Comparison of ENCODE assay signal across 1 cellular context in the genomic region with DNA sequence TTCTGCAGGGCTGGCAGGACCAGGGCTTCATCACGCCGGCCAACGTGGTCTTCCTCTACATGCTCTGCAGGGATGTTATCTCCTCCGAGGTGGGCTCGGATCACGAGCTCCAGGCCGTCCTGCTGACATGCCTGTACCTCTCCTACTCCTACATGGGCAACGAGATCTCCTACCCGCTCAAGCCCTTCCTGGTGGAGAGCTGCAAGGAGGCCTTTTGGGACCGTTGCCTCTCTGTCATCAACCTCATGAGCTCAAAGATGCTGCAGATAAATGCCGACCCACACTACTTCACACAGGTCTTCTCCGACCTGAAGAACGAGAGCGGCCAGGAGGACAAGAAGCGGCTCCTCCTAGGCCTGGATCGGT.
TF ChIP-seq lines count a peak whose summit lies in the region.

No MANE protein-coding gene starts in this region.

TF ChIP-seq in GM23338, 12 proteins besides CTCF, POLR2A, EP300 and RAD21 (continued from another document):
- TF ChIP-seq, protein P1, sequence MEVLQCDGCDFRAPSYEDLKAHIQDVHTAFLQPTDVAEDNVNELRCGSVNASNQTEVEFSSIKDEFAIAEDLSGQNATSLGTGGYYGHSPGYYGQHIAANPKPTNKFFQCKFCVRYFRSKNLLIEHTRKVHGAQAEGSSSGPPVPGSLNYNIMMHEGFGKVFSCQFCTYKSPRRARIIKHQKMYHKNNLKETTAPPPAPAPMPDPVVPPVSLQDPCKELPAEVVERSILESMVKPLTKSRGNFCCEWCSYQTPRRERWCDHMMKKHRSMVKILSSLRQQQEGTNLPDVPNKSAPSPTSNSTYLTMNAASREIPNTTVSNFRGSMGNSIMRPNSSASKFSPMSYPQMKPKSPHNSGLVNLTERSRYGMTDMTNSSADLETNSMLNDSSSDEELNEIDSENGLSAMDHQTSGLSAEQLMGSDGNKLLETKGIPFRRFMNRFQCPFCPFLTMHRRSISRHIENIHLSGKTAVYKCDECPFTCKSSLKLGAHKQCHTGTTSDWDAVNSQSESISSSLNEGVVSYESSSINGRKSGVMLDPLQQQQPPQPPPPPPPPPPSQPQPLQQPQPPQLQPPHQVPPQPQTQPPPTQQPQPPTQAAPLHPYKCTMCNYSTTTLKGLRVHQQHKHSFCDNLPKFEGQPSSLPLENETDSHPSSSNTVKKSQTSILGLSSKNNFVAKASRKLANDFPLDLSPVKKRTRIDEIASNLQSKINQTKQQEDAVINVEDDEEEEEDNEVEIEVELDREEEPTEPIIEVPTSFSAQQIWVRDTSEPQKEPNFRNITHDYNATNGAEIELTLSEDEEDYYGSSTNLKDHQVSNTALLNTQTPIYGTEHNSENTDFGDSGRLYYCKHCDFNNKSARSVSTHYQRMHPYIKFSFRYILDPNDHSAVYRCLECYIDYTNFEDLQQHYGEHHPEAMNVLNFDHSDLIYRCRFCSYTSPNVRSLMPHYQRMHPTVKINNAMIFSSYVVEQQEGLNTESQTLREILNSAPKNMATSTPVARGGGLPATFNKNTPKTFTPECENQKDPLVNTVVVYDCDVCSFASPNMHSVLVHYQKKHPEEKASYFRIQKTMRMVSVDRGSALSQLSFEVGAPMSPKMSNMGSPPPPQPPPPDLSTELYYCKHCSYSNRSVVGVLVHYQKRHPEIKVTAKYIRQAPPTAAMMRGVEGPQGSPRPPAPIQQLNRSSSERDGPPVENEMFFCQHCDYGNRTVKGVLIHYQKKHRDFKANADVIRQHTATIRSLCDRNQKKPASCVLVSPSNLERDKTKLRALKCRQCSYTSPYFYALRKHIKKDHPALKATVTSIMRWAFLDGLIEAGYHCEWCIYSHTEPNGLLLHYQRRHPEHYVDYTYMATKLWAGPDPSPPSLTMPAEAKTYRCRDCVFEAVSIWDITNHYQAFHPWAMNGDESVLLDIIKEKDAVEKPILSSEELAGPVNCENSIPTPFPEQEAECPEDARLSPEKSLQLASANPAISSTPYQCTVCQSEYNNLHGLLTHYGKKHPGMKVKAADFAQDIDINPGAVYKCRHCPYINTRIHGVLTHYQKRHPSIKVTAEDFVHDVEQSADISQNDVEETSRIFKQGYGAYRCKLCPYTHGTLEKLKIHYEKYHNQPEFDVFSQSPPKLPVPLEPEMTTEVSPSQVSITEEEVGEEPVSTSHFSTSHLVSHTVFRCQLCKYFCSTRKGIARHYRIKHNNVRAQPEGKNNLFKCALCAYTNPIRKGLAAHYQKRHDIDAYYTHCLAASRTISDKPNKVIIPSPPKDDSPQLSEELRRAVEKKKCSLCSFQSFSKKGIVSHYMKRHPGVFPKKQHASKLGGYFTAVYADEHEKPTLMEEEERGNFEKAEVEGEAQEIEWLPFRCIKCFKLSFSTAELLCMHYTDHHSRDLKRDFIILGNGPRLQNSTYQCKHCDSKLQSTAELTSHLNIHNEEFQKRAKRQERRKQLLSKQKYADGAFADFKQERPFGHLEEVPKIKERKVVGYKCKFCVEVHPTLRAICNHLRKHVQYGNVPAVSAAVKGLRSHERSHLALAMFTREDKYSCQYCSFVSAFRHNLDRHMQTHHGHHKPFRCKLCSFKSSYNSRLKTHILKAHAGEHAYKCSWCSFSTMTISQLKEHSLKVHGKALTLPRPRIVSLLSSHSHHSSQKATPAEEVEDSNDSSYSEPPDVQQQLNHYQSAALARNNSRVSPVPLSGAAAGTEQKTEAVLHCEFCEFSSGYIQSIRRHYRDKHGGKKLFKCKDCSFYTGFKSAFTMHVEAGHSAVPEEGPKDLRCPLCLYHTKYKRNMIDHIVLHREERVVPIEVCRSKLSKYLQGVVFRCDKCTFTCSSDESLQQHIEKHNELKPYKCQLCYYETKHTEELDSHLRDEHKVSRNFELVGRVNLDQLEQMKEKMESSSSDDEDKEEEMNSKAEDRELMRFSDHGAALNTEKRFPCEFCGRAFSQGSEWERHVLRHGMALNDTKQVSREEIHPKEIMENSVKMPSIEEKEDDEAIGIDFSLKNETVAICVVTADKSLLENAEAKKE (CRISPR knock-in tag; IDR thresholded peaks at IDR 0.05), result no peak
- TF ChIP-seq, protein P2, sequence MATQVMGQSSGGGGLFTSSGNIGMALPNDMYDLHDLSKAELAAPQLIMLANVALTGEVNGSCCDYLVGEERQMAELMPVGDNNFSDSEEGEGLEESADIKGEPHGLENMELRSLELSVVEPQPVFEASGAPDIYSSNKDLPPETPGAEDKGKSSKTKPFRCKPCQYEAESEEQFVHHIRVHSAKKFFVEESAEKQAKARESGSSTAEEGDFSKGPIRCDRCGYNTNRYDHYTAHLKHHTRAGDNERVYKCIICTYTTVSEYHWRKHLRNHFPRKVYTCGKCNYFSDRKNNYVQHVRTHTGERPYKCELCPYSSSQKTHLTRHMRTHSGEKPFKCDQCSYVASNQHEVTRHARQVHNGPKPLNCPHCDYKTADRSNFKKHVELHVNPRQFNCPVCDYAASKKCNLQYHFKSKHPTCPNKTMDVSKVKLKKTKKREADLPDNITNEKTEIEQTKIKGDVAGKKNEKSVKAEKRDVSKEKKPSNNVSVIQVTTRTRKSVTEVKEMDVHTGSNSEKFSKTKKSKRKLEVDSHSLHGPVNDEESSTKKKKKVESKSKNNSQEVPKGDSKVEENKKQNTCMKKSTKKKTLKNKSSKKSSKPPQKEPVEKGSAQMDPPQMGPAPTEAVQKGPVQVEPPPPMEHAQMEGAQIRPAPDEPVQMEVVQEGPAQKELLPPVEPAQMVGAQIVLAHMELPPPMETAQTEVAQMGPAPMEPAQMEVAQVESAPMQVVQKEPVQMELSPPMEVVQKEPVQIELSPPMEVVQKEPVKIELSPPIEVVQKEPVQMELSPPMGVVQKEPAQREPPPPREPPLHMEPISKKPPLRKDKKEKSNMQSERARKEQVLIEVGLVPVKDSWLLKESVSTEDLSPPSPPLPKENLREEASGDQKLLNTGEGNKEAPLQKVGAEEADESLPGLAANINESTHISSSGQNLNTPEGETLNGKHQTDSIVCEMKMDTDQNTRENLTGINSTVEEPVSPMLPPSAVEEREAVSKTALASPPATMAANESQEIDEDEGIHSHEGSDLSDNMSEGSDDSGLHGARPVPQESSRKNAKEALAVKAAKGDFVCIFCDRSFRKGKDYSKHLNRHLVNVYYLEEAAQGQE (IDR thresholded peaks at IDR 0.05; ENCODE audit: unreplicated experiment), result no peak
